In genomic region chr3:4008205-4008604, GRCh38 we compare ENCODE assay signal across 9 cellular contexts.
"Had no signal": no experiment of that assay in that cellular context is flagged by ENCODE, and none has a peak within 500 bp of the region (broad histone marks: within the 10 kb centered on the region; RNA-seq: fewer than 3 reads in every experiment).

No MANE protein-coding gene starts in this region.

- H3K27ac Mint-ChIP-seq: HFFc6 had no signal

- H3K4me3 Mint-ChIP-seq: HFFc6 had no signal

- H3K36me3 ChIP-seq: HAP-1 had no signal

- DNase-seq: GM23248, GOT3, H7, HFFc6, IMR-90, KG1 had no signal

- H3K4me3 ChIP-seq: GM23248, HAP-1, K562 had no signal

- ATAC-seq: HCT116, K562 had no signal

- H3K4me1 ChIP-seq: HAP-1 had no signal

- H3K9me3 ChIP-seq: HAP-1 had no signal

- H3K27ac ChIP-seq: GM23248 had no signal
